In the genomic region with DNA sequence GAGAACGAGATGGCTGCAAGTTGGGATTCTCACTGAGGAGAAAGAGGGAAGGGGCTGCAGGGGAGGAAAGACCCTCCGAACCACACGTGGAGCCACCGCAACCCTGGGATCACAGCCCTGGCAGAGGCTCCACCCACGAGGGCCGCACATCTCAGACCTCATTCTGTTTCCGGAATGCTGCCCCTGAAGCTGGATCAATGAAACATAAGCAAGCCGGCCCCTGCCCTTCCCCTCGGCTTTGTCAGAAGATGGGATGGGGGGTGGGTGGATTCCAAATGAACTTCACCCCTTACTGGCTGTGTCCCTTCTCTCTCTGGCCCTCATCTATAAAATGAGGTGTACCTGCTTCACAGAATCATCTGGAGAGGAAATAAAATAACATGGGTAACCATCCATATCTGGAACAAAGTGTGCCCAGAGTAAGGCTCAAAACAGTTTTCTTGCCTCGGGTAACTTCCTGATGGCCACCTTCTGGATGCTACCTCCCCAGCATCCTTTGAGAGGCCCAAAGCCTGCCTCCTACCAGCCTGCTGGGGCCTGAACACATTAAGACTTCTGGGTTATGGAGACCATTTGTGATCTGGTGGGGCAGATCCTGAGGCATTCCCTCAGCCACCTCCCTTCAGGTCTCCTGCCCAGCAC, we compare ENCODE assay signal across 18 cellular contexts. TPM values are rescaled to one million over a fixed set of nuclear protein-coding genes. Genes with fewer than 3 reads are reported as not detected.
DNase-seq lines count a peak whose midpoint lies in the region; ATAC-seq and TF ChIP-seq lines count a peak whose summit lies in the region.
"Had no signal": no experiment of that assay in that cellular context is flagged by ENCODE, and none has a peak within 500 bp of the region (broad histone marks: within the 10 kb centered on the region; RNA-seq: fewer than 3 reads in every experiment).

No MANE protein-coding gene starts in this region.

- H3K4me1 ChIP-seq in Peyer's patch: peaks cover 0 to 68% (median 6%) of the 10 kb centered on the region in 4 donors
- peaks cover 95% of the 10 kb centered on the region for H3K4me1 ChIP-seq in mucosa of stomach (ENCODE audit: control insufficient read depth, insufficient read depth, low read length)

- DNase-seq in Peyer's patch: peak in 1 of 3 donors; percentile 55
- DNase-seq in NCI-H446 (lab: John Stamatoyannopoulos, UW): no peak
- DNase-seq in G401 (ENCODE audit: low spot score): no peak
- DNase-seq: NCI-H2107 had no signal

- H3K4me3 ChIP-seq in Peyer's patch (peak overlapping the region in 2 of 4 donors; percentile 30 to 31), mucosa of stomach (ENCODE audit: low read length) (peak overlapping the region; percentile 9)
- H3K4me3 ChIP-seq: gastroesophageal sphincter had no signal

- TF ChIP-seq CTCF in 22Rv1 (IDR thresholded peaks at IDR 0.05) (no peak), Peyer's patch (IDR thresholded peaks at IDR 0.05) (no peak)

- ATAC-seq in HG03095 (IDR thresholded peaks at IDR 0.05; ENCODE audit: unreplicated experiment): no peak
- ATAC-seq: gastroesophageal sphincter, Right ventricle myocardium inferior had no signal

- H3K9me3 ChIP-seq in Peyer's patch: no peaks in the 10 kb centered on the region
- H3K9me3 ChIP-seq in mucosa of stomach (ENCODE audit: control insufficient read depth, low read length): no peaks in the 10 kb centered on the region
- H3K9me3 ChIP-seq: gastroesophageal sphincter had no signal

- H3K9ac ChIP-seq in mucosa of stomach (ENCODE audit: low read length): peak overlapping the region; percentile 31

- in situ Hi-C loops in G401 (cut with HindIII; ENCODE audit: low sequenced_read_pairs): no loop called here

- no peak for TF ChIP-seq POLR2A in Peyer's patch (IDR thresholded peaks at IDR 0.05)

- H3K27me3 ChIP-seq in Peyer's patch (no peaks in the 10 kb centered on the region), mucosa of stomach (ENCODE audit: control insufficient read depth, insufficient read depth, low read length) (no peaks in the 10 kb centered on the region)
- H3K27me3 ChIP-seq: gastroesophageal sphincter had no signal

- H3K27ac ChIP-seq in 22Rv1: peak overlapping the region; percentile 28; the same call in 1 of the 2 replicates
- peak overlapping the region in 3 of 4 donors; percentile 90 to 99 (median 96) for H3K27ac ChIP-seq in Peyer's patch

- H3K36me3 ChIP-seq in Peyer's patch: no peaks in the 10 kb centered on the region
- H3K36me3 ChIP-seq in mucosa of stomach (ENCODE audit: control insufficient read depth, insufficient read depth, low read length): no peaks in the 10 kb centered on the region
- H3K36me3 ChIP-seq: gastroesophageal sphincter had no signal

RNA-seq across cellular contexts. Expression of gene CCDC9B, which starts 4.6 kb away (rescaled TPM):
- 10 to 100 TPM; 14.4 to 55.6 (median 37.7) TPM for total RNA-seq in Peyer's patch
- total RNA-seq in G401 (2014; rRNA removed; shearing (Covaris generic)): 4.7 and 5.9 TPM in 2 replicates

RNA-seq across cellular contexts. Expression of gene PHGR1, which starts 5.5 kb away (rescaled TPM):
- 1,000 to 10,000 TPM in 3 of 4 donors, 100 to 1,000 TPM in 1; 519 to 6,265 (median 3,022) TPM for total RNA-seq in Peyer's patch
- not detected in 2 replicates for total RNA-seq in G401 (2014; rRNA removed; shearing (Covaris generic))
- total RNA-seq: A172; activated CD4-positive, alpha-beta T cell treated with anti-CD3 and anti-CD28 coated beads for 36 hours; CD8-positive, alpha-beta T cell; dermis microvascular lymphatic vessel endothelial cell; fibroblast of lung; gastroesophageal sphincter; left cardiac atrium; myocyte; posterior vena cava; Right ventricle myocardium inferior; sciatic nerve had no signal

RNA-seq across cellular contexts. Expression of gene DISP2, which starts 12.7 kb away (rescaled TPM):
- 10 to 100 TPM in 1 of 4 donors, 1 to 10 TPM in 3; 1.7 to 27.5 (median 7.4) TPM for total RNA-seq in Peyer's patch
- 1.0 and 3.1 TPM in 2 replicates for total RNA-seq in G401 (2014; rRNA removed; shearing (Covaris generic))

RNA-seq across cellular contexts. Expression of gene INAFM2, which starts 21.9 kb away (rescaled TPM):
- total RNA-seq in Peyer's patch: 10 to 100 TPM in 1 of 4 donors, 1 to 10 TPM in 3; 6.2 to 10.7 (median 8.9) TPM
- 203 TPM in 2 replicates for total RNA-seq in G401 (2014; rRNA removed; shearing (Covaris generic))

RNA-seq across cellular contexts. Expression of gene KNSTRN, which starts 37.2 kb away (rescaled TPM):
- total RNA-seq in Peyer's patch: 10 to 100 TPM in 1 of 4 donors, 1 to 10 TPM in 3; 4.7 to 63.5 (median 6.5) TPM
- 123 and 146 TPM in 2 replicates for total RNA-seq in G401 (2014; rRNA removed; shearing (Covaris generic))

Comparison
In these comparisons a context has a peak if more than half of its experiments do, and no peak if none do; other contexts are left out.
1. RNA of gene PHGR1, which starts 5.5 kb away (total RNA-seq): 519 to 6,265 TPM in Peyer's patch; not detected in G401; every median in the first group is over 100 times any median in the second.